ENCODE assay signal across 12 cellular contexts in genomic region chr17:50184611-50185398, GRCh38. TPM values are rescaled to one million over a fixed set of nuclear protein-coding genes. Genes with fewer than 3 reads are reported as not detected.
DNase-seq lines count a peak whose midpoint lies in the region; ATAC-seq lines count a peak whose summit lies in the region.
"Had no signal": no experiment of that assay in that cellular context is flagged by ENCODE, and none has a peak within 500 bp of the region (broad histone marks: within the 10 kb centered on the region; RNA-seq: fewer than 3 reads in every experiment).

No MANE protein-coding gene starts in this region.

- ATAC-seq in activated naive CD8-positive, alpha-beta T cell treated with anti-CD3 and anti-CD28 coated beads, Interleukin-2, amount 10 ng/mL, durations not matched to agents 7 days and 5 days (ENCODE audit: low read depth): no peak
- ATAC-seq in HG03432 (IDR thresholded peaks at IDR 0.05; ENCODE audit: unreplicated experiment): no peak
- no peak for ATAC-seq in activated CD4-positive, alpha-beta T cell treated with anti-CD3 and anti-CD28 coated beads for 36 hours

- H3K4me1 Mint-ChIP-seq in activated naive CD8-positive, alpha-beta T cell treated with anti-CD3 and anti-CD28 coated beads, Interleukin-2, amount 10 ng/mL, durations not matched to agents 7 days and 5 days: peaks cover 21% of the 10 kb centered on the region
- H3K4me1 Mint-ChIP-seq in activated naive CD8-positive, alpha-beta T cell treated with anti-CD3 and anti-CD28 coated beads for 36 hours: peaks cover 12% of the 10 kb centered on the region
- peaks cover 10% of the 10 kb centered on the region for H3K4me1 Mint-ChIP-seq in activated CD4-positive, alpha-beta T cell treated with anti-CD3 and anti-CD28 coated beads for 36 hours

- H3K27ac ChIP-seq in caudate nucleus (ENCODE audit: low read depth, low read length) (peak overlapping the region; percentile 96), muscle layer of colon (ENCODE audit: low read depth, low read length) (peak overlapping the region; percentile 64)

- DNase-seq in activated naive CD8-positive, alpha-beta T cell treated with anti-CD3 and anti-CD28 coated beads, Interleukin-2, amount 10 ng/mL, durations not matched to agents 7 days and 5 days: no peak
- no peak for DNase-seq in activated naive CD8-positive, alpha-beta T cell treated with anti-CD3 and anti-CD28 coated beads for 36 hours
- DNase-seq in caudate nucleus (lab: John Stamatoyannopoulos, UW) (peak in 49 of 61 donors; percentile 15 to 97 (median 70)), COLO829 (ENCODE audit: low spot score) (no peak), NCI-H1436 treated with DMSO at 0.1 percent for 48 hours (lab: John Stamatoyannopoulos, UW) (no peak)
- no peak for DNase-seq in activated CD4-positive, alpha-beta T cell treated with anti-CD3 and anti-CD28 coated beads for 36 hours
- DNase-seq: ACHN; activated naive CD4-positive, alpha-beta T cell treated with anti-CD3 and anti-CD28 coated beads for 36 hours; NCI-H1930 had no signal

- H3K36me3 ChIP-seq in muscle layer of colon (ENCODE audit: insufficient read depth, low read length): peaks cover 50% of the 10 kb centered on the region

- CTCF ChIA-PET in activated CD4-positive, alpha-beta T cell treated with anti-CD3 and anti-CD28 coated beads for 36 hours (lab: Charles Lee): no interaction called here

- H3K9me3 ChIP-seq in muscle layer of colon (ENCODE audit: low read length): no peaks in the 10 kb centered on the region

- peak overlapping the region; percentile 56 for H3K27ac Mint-ChIP-seq in activated naive CD8-positive, alpha-beta T cell treated with anti-CD3 and anti-CD28 coated beads, Interleukin-2, amount 10 ng/mL, durations not matched to agents 7 days and 5 days
- no peak overlapping the region for H3K27ac Mint-ChIP-seq in activated naive CD8-positive, alpha-beta T cell treated with anti-CD3 and anti-CD28 coated beads for 36 hours
- H3K27ac Mint-ChIP-seq in activated CD4-positive, alpha-beta T cell treated with anti-CD3 and anti-CD28 coated beads for 36 hours: no peak overlapping the region
- H3K27ac Mint-ChIP-seq: activated naive CD4-positive, alpha-beta T cell treated with anti-CD3 and anti-CD28 coated beads for 36 hours had no signal

- POLR2A ChIA-PET in activated naive CD8-positive, alpha-beta T cell treated with anti-CD3 and anti-CD28 coated beads, Interleukin-2, amount 10 ng/mL, durations not matched to agents 7 days and 5 days (lab: Charles Lee): no interaction called here
- POLR2A ChIA-PET in activated CD4-positive, alpha-beta T cell treated with anti-CD3 and anti-CD28 coated beads for 36 hours (lab: Charles Lee): interaction anchor here (0.7 kb wide), 2 partner anchors 53 to 207 kb away, joined by 4 to 7 read pairs; no protein-coding TSS in a partner anchor

- H3K4me1 ChIP-seq in muscle layer of colon (ENCODE audit: insufficient read depth, low read length): peaks cover 38% of the 10 kb centered on the region

- no peak overlapping the region for H3K9ac ChIP-seq in muscle layer of colon (ENCODE audit: low read length)

- H3K9me3 Mint-ChIP-seq in activated naive CD8-positive, alpha-beta T cell treated with anti-CD3 and anti-CD28 coated beads, Interleukin-2, amount 10 ng/mL, durations not matched to agents 7 days and 5 days: no peaks in the 10 kb centered on the region
- H3K9me3 Mint-ChIP-seq in activated naive CD8-positive, alpha-beta T cell treated with anti-CD3 and anti-CD28 coated beads for 36 hours: no peaks in the 10 kb centered on the region
- no peaks in the 10 kb centered on the region for H3K9me3 Mint-ChIP-seq in activated CD4-positive, alpha-beta T cell treated with anti-CD3 and anti-CD28 coated beads for 36 hours (ENCODE audit: low read depth)
- H3K9me3 Mint-ChIP-seq: activated naive CD4-positive, alpha-beta T cell treated with anti-CD3 and anti-CD28 coated beads for 36 hours had no signal

- H3K36me3 Mint-ChIP-seq in activated naive CD8-positive, alpha-beta T cell treated with anti-CD3 and anti-CD28 coated beads, Interleukin-2, amount 10 ng/mL, durations not matched to agents 7 days and 5 days: no peaks in the 10 kb centered on the region
- no peaks in the 10 kb centered on the region for H3K36me3 Mint-ChIP-seq in activated naive CD8-positive, alpha-beta T cell treated with anti-CD3 and anti-CD28 coated beads for 36 hours
- no peaks in the 10 kb centered on the region for H3K36me3 Mint-ChIP-seq in activated CD4-positive, alpha-beta T cell treated with anti-CD3 and anti-CD28 coated beads for 36 hours (ENCODE audit: low read depth)

- H3K4me3 Mint-ChIP-seq in activated naive CD8-positive, alpha-beta T cell treated with anti-CD3 and anti-CD28 coated beads, Interleukin-2, amount 10 ng/mL, durations not matched to agents 7 days and 5 days: no peak overlapping the region
- H3K4me3 Mint-ChIP-seq in activated naive CD8-positive, alpha-beta T cell treated with anti-CD3 and anti-CD28 coated beads for 36 hours: no peak overlapping the region
- H3K4me3 Mint-ChIP-seq in activated CD4-positive, alpha-beta T cell treated with anti-CD3 and anti-CD28 coated beads for 36 hours: no peak overlapping the region
- H3K4me3 Mint-ChIP-seq: activated naive CD4-positive, alpha-beta T cell treated with anti-CD3 and anti-CD28 coated beads for 36 hours had no signal

- H3K27me3 ChIP-seq in muscle layer of colon (ENCODE audit: control insufficient read depth in 1 of 2, insufficient read depth in 2 of 2, low read length in 2 of 2): no peaks in the 10 kb centered on the region

- H3K27me3 Mint-ChIP-seq in activated naive CD8-positive, alpha-beta T cell treated with anti-CD3 and anti-CD28 coated beads, Interleukin-2, amount 10 ng/mL, durations not matched to agents 7 days and 5 days: peaks cover 2% of the 10 kb centered on the region
- no peaks in the 10 kb centered on the region for H3K27me3 Mint-ChIP-seq in activated naive CD8-positive, alpha-beta T cell treated with anti-CD3 and anti-CD28 coated beads for 36 hours
- H3K27me3 Mint-ChIP-seq in activated CD4-positive, alpha-beta T cell treated with anti-CD3 and anti-CD28 coated beads for 36 hours: no peaks in the 10 kb centered on the region

- H3K4me3 ChIP-seq in muscle layer of colon (ENCODE audit: low read depth in 1 of 2, low read length in 2 of 2): no peak overlapping the region

- intact Hi-C loops in activated CD4-positive, alpha-beta T cell treated with anti-CD3 and anti-CD28 coated beads for 36 hours (cut with DNase I, micrococcal nuclease): no loop called here

RNA-seq across cellular contexts. Expression of gene COL1A1, which starts 16.6 kb away (rescaled TPM):
- total RNA-seq in activated naive CD8-positive, alpha-beta T cell treated with anti-CD3 and anti-CD28 coated beads, Interleukin-2, amount 10 ng/mL, durations not matched to agents 7 days and 5 days: under 1 TPM; 0.78 to 0.96 TPM
- total RNA-seq in activated naive CD8-positive, alpha-beta T cell treated with anti-CD3 and anti-CD28 coated beads for 36 hours: under 1 TPM; 0.72 to 0.78 TPM
- total RNA-seq in activated CD4-positive, alpha-beta T cell treated with anti-CD3 and anti-CD28 coated beads for 36 hours: under 1 TPM; 0.55 to 0.70 TPM

RNA-seq across cellular contexts. Expression of gene SGCA, which starts 19.0 kb away (rescaled TPM):
- total RNA-seq in activated naive CD8-positive, alpha-beta T cell treated with anti-CD3 and anti-CD28 coated beads, Interleukin-2, amount 10 ng/mL, durations not matched to agents 7 days and 5 days: not detected
- total RNA-seq in activated naive CD8-positive, alpha-beta T cell treated with anti-CD3 and anti-CD28 coated beads for 36 hours: under 1 TPM in 1 of 2 experiments, not detected in 1; 0.38 TPM
- total RNA-seq in activated CD4-positive, alpha-beta T cell treated with anti-CD3 and anti-CD28 coated beads for 36 hours: under 1 TPM in 1 of 2 experiments, not detected in 1; 0.26 TPM
- total RNA-seq: T-helper 2 cell treated with Interferon-gamma antibody and Interleukin-4, amounts not matched to agents 100 ng/mL and 5 ng/mL, for 36 hours had no signal

RNA-seq across cellular contexts. Expression of gene PPP1R9B, which starts 34.3 kb away (rescaled TPM):
- total RNA-seq in activated naive CD8-positive, alpha-beta T cell treated with anti-CD3 and anti-CD28 coated beads, Interleukin-2, amount 10 ng/mL, durations not matched to agents 7 days and 5 days: 100 to 1,000 TPM; 114 to 116 TPM
- total RNA-seq in activated naive CD8-positive, alpha-beta T cell treated with anti-CD3 and anti-CD28 coated beads for 36 hours: 10 to 100 TPM; 50.9 to 52.0 TPM
- 10 to 100 TPM; 61.1 to 64.0 TPM for total RNA-seq in activated CD4-positive, alpha-beta T cell treated with anti-CD3 and anti-CD28 coated beads for 36 hours

RNA-seq across cellular contexts. Expression of gene SAMD14, which starts 54.8 kb away (rescaled TPM):
- total RNA-seq in activated naive CD8-positive, alpha-beta T cell treated with anti-CD3 and anti-CD28 coated beads, Interleukin-2, amount 10 ng/mL, durations not matched to agents 7 days and 5 days: under 1 TPM; 0.11 to 0.19 TPM
- total RNA-seq in activated naive CD8-positive, alpha-beta T cell treated with anti-CD3 and anti-CD28 coated beads for 36 hours: under 1 TPM; 0.47 to 0.66 TPM
- total RNA-seq in activated CD4-positive, alpha-beta T cell treated with anti-CD3 and anti-CD28 coated beads for 36 hours: 1 to 10 TPM in 1 of 2 experiments, under 1 TPM in 1; 0.77 to 1.1 TPM

Comparison
In these comparisons a context has a peak if more than half of its experiments do, and no peak if none do; other contexts are left out.
1. DNase-seq: peak in caudate nucleus (49 of 61); none in activated naive CD8-positive, alpha-beta T cell treated with anti-CD3 and anti-CD28 coated beads, Interleukin-2, amount 10 ng/mL, durations not matched to agents 7 days and 5 days (single experiment), activated naive CD8-positive, alpha-beta T cell treated with anti-CD3 and anti-CD28 coated beads for 36 hours (single experiment), COLO829 (single experiment), activated CD4-positive, alpha-beta T cell treated with anti-CD3 and anti-CD28 coated beads for 36 hours (single experiment) and NCI-H1436 treated with DMSO at 0.1 percent for 48 hours (single experiment).